Comparison of ENCODE assay signal across 1 cellular context in the genomic region with DNA sequence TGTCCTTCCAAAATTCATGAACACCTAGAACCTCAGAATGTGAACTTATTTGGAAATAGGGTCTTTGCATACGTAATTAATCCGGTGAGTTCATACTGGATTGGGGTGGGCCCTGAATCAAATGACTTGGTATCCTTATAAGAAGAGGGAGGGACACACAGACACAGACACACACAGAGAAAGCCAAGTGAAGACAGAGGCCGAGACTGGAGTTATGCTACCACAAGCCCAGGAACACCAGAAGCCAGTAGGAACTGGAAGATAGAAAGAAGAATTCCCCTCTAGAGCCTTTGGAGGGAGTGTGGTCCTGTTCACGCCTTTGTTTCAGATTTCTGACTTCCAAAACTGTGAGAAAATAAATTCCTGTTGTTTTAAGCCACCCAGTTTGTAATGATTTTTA.
TF ChIP-seq lines count a peak whose summit lies in the region.

No MANE protein-coding gene starts in this region.

TF ChIP-seq in SK-N-SH, 30 proteins besides CTCF, POLR2A, EP300 and RAD21 (continued from another document):
- TF ChIP-seq, protein P1, sequence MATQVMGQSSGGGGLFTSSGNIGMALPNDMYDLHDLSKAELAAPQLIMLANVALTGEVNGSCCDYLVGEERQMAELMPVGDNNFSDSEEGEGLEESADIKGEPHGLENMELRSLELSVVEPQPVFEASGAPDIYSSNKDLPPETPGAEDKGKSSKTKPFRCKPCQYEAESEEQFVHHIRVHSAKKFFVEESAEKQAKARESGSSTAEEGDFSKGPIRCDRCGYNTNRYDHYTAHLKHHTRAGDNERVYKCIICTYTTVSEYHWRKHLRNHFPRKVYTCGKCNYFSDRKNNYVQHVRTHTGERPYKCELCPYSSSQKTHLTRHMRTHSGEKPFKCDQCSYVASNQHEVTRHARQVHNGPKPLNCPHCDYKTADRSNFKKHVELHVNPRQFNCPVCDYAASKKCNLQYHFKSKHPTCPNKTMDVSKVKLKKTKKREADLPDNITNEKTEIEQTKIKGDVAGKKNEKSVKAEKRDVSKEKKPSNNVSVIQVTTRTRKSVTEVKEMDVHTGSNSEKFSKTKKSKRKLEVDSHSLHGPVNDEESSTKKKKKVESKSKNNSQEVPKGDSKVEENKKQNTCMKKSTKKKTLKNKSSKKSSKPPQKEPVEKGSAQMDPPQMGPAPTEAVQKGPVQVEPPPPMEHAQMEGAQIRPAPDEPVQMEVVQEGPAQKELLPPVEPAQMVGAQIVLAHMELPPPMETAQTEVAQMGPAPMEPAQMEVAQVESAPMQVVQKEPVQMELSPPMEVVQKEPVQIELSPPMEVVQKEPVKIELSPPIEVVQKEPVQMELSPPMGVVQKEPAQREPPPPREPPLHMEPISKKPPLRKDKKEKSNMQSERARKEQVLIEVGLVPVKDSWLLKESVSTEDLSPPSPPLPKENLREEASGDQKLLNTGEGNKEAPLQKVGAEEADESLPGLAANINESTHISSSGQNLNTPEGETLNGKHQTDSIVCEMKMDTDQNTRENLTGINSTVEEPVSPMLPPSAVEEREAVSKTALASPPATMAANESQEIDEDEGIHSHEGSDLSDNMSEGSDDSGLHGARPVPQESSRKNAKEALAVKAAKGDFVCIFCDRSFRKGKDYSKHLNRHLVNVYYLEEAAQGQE (IDR thresholded peaks at IDR 0.05; ENCODE audit: low read depth, low read length), result no peak
- TF ChIP-seq MXI1 (IDR thresholded peaks at IDR 0.05; ENCODE audit: low read depth, low read length) (no peak), TAF1 (IDR thresholded peaks at IDR 0.05; ENCODE audit: borderline replicate concordance, low read depth, low read length) (no peak), CHD2 (IDR thresholded peaks at IDR 0.05; ENCODE audit: low read length, partially characterized antibody) (no peak)
- TF ChIP-seq, protein P2, sequence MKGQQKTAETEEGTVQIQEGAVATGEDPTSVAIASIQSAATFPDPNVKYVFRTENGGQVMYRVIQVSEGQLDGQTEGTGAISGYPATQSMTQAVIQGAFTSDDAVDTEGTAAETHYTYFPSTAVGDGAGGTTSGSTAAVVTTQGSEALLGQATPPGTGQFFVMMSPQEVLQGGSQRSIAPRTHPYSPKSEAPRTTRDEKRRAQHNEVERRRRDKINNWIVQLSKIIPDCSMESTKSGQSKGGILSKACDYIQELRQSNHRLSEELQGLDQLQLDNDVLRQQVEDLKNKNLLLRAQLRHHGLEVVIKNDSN (IDR thresholded peaks at IDR 0.05; ENCODE audit: borderline replicate concordance, low read depth), result no peak
